In the genomic region with DNA sequence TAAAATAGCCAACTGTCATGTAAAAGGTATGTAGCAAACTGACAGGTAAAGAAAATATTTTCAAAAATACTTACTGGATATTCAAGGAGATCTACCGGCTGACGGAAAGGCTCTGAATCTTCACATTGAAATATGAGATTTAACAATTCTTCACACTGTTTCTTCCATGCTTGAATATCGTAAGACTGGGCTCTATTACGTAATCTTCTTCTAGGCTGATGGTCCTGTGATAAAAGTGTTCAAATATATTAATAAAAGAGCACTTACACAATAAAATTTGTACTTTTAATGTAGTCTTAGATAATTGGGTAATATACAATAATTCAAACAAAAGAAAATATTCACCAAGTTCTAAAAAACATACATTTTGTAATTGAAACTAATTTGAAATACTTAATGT, we compare ENCODE assay signal across 22 cellular contexts.
"Had no signal": no experiment of that assay in that cellular context is flagged by ENCODE, and none has a peak within 500 bp of the region (broad histone marks: within the 10 kb centered on the region; RNA-seq: fewer than 3 reads in every experiment).

No MANE protein-coding gene starts in this region.

- H3K4me2 ChIP-seq: neural progenitor cell had no signal

- FAIRE-seq: keratinocyte had no signal

- H3K4me1 ChIP-seq: gastrocnemius medialis, left lung, neural progenitor cell, parathyroid adenoma, stomach, thyroid gland had no signal

- H3K27ac ChIP-seq: coronary artery, gastrocnemius medialis, left lung, neural progenitor cell, parathyroid adenoma, stomach, thyroid gland had no signal

- H3K27me3 ChIP-seq: gastrocnemius medialis, left lung, neural progenitor cell, stomach, thyroid gland had no signal

- H3K79me2 ChIP-seq: parathyroid adenoma had no signal

- H3K9ac ChIP-seq: neural progenitor cell, parathyroid adenoma had no signal

- H3K4me3 ChIP-seq: coronary artery, gastrocnemius medialis, left lung, neural progenitor cell, stomach, thyroid gland had no signal

- ATAC-seq: gastrocnemius medialis; left cardiac atrium; left lung; naive thymus-derived CD4-positive, alpha-beta T cell; sciatic nerve; stimulated activated effector memory CD8-positive, alpha-beta T cell treated with anti-CD3 and anti-CD28 coated beads, Interleukin-12 subunit alpha, Interleukin-12 subunit beta, amount 100 ng/mL, for 72 hours had no signal

- H2AFZ ChIP-seq: neural progenitor cell, parathyroid adenoma had no signal

- DNase-seq: dermis blood vessel endothelial cell; effector memory CD4-positive, alpha-beta T cell; erythroblast; gastrocnemius medialis; head of caudate nucleus; left cardiac atrium; left lung; mesendoderm; midbrain; naive thymus-derived CD4-positive, alpha-beta T cell; stimulated activated CD4-positive, alpha-beta T cell treated with anti-CD3 and anti-CD28 coated beads, Interleukin-2, amount 100 ng/mL, for 24 hours; stimulated activated CD4-positive, alpha-beta T cell treated with anti-CD3 and anti-CD28 coated beads, Interleukin-4, amount 100 ng/mL, for 24 hours; stimulated activated naive CD4-positive, alpha-beta T cell treated with Interleukin-2 at 50 U/mL for 16 hours; stomach; thyroid gland; trophoblast cell had no signal

- H3K9me3 ChIP-seq: gastrocnemius medialis, left lung, thyroid gland had no signal
